In genomic region chr14:77562681-77563080, GRCh38 we compare ENCODE assay signal across 1 cellular context.
TF ChIP-seq lines count a peak whose summit lies in the region.

No MANE protein-coding gene starts in this region.

TF ChIP-seq in GM12878, 131 proteins besides CTCF, POLR2A, EP300 and RAD21 (continued from another document):
- TF ChIP-seq NFXL1 (IDR thresholded peaks at IDR 0.05; ENCODE audit: borderline replicate concordance) (no peak), SRF (IDR thresholded peaks at IDR 0.05; ENCODE audit: low read depth in 2 of 2, low read length in 2 of 2) (no peak), JUNB (IDR thresholded peaks at IDR 0.05) (no peak), E2F4 (IDR thresholded peaks at IDR 0.05; ENCODE audit: low read depth, low read length) (no peak), FOXK2 (IDR thresholded peaks at IDR 0.05) (no peak), SPI1 (IDR thresholded peaks at IDR 0.05; ENCODE audit: borderline replicate concordance, insufficient read depth, low read depth, low read length) (no peak)
